Comparison of ENCODE assay signal across 7 cellular contexts in genomic region chr5:76790632-76791290, GRCh38. TPM values are rescaled to one million over a fixed set of nuclear protein-coding genes. Genes with fewer than 3 reads are reported as not detected.
A peak's percentile ranks its signal among the peaks of the same experiment; 100 is the strongest.
DNase-seq lines count a peak whose midpoint lies in the region; TF ChIP-seq lines count a peak whose summit lies in the region.

No MANE protein-coding gene starts in this region.

- DNase-seq in HFFc6 (peak; percentile 98), T1000 (lab: John Stamatoyannopoulos, UW) (peak; percentile 60), fibroblast of lung (ENCODE audit: low read depth in 2 of 2) (peak; percentile 99 to 100), sigmoid colon (no peak), foreskin melanocyte (no peak), NCI-H2227 treated with DMSO at 0.1 percent for 48 hours (lab: John Stamatoyannopoulos, UW) (no peak)
- DNase-seq in activated CD4-positive, CD25-positive, alpha-beta regulatory T cell (lab: John Stamatoyannopoulos, UW) = no peak

- peak overlapping the region; percentile 92 for H3K27ac ChIP-seq in fibroblast of lung (ENCODE audit: insufficient read depth, low read length)
- H3K27ac ChIP-seq in sigmoid colon = peak overlapping the region; percentile 18 to 69 (median 40)

- 22 to 40% methylated on average over 3 of the region's 3 CpGs for WGBS in sigmoid colon, 2 donors

- no peak for TF ChIP-seq POLR2A in sigmoid colon (IDR thresholded peaks at IDR 0.05)

- no peak for TF ChIP-seq CTCF in HFFc6 (IDR thresholded peaks at IDR 0.05)
- TF ChIP-seq CTCF in fibroblast of lung (conservative IDR thresholded peaks at IDR 0.05 in 1 of 2, IDR thresholded peaks at IDR 0.05 in 1 of 2; ENCODE audit: low read depth in 1 of 2, low read length in 2 of 2) = no peak
- no peak for TF ChIP-seq CTCF in sigmoid colon (IDR thresholded peaks at IDR 0.05)

- H3K9me3 ChIP-seq in fibroblast of lung (ENCODE audit: control insufficient read depth, insufficient read depth, low read depth, low read length) (no peaks in the 10 kb centered on the region), sigmoid colon (no peaks in the 10 kb centered on the region)

- no peaks in the 10 kb centered on the region for H3K9me3 Mint-ChIP-seq in HFFc6

- peak overlapping the region; percentile 33 for H3K4me2 ChIP-seq in fibroblast of lung (ENCODE audit: extremely low read depth, insufficient read depth, low read length)

- H3K27me3 ChIP-seq in fibroblast of lung (ENCODE audit: control insufficient read depth, insufficient read depth, low read length) (no peaks in the 10 kb centered on the region), sigmoid colon (no peaks in the 10 kb centered on the region)

- peaks cover 16% of the 10 kb centered on the region for H3K4me1 ChIP-seq in fibroblast of lung (ENCODE audit: control insufficient read depth, extremely low read depth, insufficient read depth, low read length)
- no peaks in the 10 kb centered on the region for H3K4me1 ChIP-seq in sigmoid colon

- no peaks in the 10 kb centered on the region; the same call in 1 of the 2 replicates for H3K36me3 Mint-ChIP-seq in HFFc6 (ENCODE audit: low read depth)

- H2AFZ ChIP-seq in fibroblast of lung (ENCODE audit: low read length) = no peak overlapping the region

- H4K20me1 ChIP-seq in fibroblast of lung (ENCODE audit: control insufficient read depth, extremely low read depth, insufficient read depth, low read length) = no peaks in the 10 kb centered on the region

- H3K27me3 Mint-ChIP-seq in HFFc6 (ENCODE audit: insufficient read depth) = no peaks in the 10 kb centered on the region; the same call in none of the 2 replicates

- intact Hi-C loops in sigmoid colon (cut with DNase I) = no loop called here

- no peak overlapping the region for H3K9ac ChIP-seq in fibroblast of lung (ENCODE audit: insufficient read depth, low read length)

- peak overlapping the region; percentile 97 for H3K27ac Mint-ChIP-seq in HFFc6

- H3K4me3 ChIP-seq in fibroblast of lung (replicated peaks in 1 of 4; ENCODE audit: control extremely low read depth in 1 of 4, insufficient read depth in 1 of 4, low read depth in 3 of 4, low read length in 4 of 4) = no peak overlapping the region
- no peak overlapping the region for H3K4me3 ChIP-seq in sigmoid colon

- no peaks in the 10 kb centered on the region for H3K79me2 ChIP-seq in fibroblast of lung (ENCODE audit: control insufficient read depth, insufficient read depth, low read length)

- H3K4me3 Mint-ChIP-seq in HFFc6 = peak overlapping the region; percentile 74

- H3K4me1 Mint-ChIP-seq in HFFc6 (ENCODE audit: low read depth) = peaks cover 55% of the 10 kb centered on the region

- H3K36me3 ChIP-seq in fibroblast of lung (ENCODE audit: control insufficient read depth, insufficient read depth, low read length) (no peaks in the 10 kb centered on the region), sigmoid colon (no peaks in the 10 kb centered on the region)

- TF ChIP-seq EP300 in sigmoid colon (IDR thresholded peaks at IDR 0.05) = no peak

RNA-seq across cellular contexts. Expression of gene F2RL1, which starts 28.1 kb away (rescaled TPM):
- total RNA-seq in HFFc6 (2021; fragmentation: NEBNext Ultra II Directional; extraction: Animal tissue kit (Norgen Biotek cat#: 25700)) = 1 to 10 TPM; 2.9 to 6.4 (median 6.0) TPM
- total RNA-seq in fibroblast of lung (20.8 and 25.1 TPM in 2 replicates), sigmoid colon (under 1 TPM; 0.16 to 0.55 (median 0.31) TPM)
- polyA plus RNA-seq in fibroblast of lung (12.4 and 24.9 TPM in 2 replicates), sigmoid colon (10 to 100 TPM; 15.0 to 51.7 (median 24.5) TPM)
- 5.7 and 11.7 TPM in 2 replicates for polyA plus RNA-seq in fibroblast of lung (2012)
- polyA minus RNA-seq in fibroblast of lung (ENCODE audit: low replicate concordance) = 12.2 and 29.0 TPM in 2 replicates

RNA-seq across cellular contexts. Expression of gene S100Z, which starts 59.1 kb away (rescaled TPM):
- total RNA-seq in HFFc6 (2021; fragmentation: NEBNext Ultra II Directional; extraction: Animal tissue kit (Norgen Biotek cat#: 25700)) = not detected
- total RNA-seq in fibroblast of lung (not detected in 2 replicates), sigmoid colon (not detected)
- polyA plus RNA-seq in fibroblast of lung (not detected in 2 replicates), sigmoid colon (under 1 TPM; 0.25 to 0.69 (median 0.60) TPM)
- polyA plus RNA-seq in fibroblast of lung (2012) = not detected in 2 replicates
- polyA minus RNA-seq in fibroblast of lung (ENCODE audit: low replicate concordance) = not detected in 2 replicates

Comparison
In these comparisons a context has a peak if more than half of its experiments do, and no peak if none do; other contexts are left out.
1. DNase-seq: peak in HFFc6 (single experiment), T1000 (single experiment) and fibroblast of lung (2 of 2); none in sigmoid colon (single experiment), foreskin melanocyte (single experiment), activated CD4-positive, CD25-positive, alpha-beta regulatory T cell (0 of 4) and NCI-H2227 treated with DMSO at 0.1 percent for 48 hours (single experiment).